ENCODE assay signal across 18 cellular contexts in the genomic region with DNA sequence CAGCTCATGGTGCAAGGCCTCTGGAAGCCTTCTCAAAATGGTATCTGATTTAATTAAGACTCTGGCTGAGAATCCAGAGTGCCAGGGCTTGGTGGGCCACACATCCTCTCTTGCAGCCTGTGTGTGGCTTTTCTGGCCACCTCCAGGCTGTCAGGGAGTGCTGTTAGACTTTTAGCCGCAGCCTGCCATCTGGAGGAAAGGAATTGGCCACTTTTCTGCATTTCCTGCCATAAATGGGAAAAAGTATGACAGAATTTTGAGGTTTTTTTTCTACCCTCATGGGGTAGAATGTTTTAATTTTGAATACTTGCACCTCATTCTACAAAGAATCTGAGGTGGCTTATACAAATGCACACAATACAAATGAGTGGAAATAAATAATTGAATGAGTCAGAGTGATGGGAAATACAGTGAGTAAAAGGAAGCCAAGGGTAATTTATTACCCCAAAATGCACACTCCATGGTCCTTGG.
DNase-seq lines count a peak whose midpoint lies in the region; ATAC-seq and TF ChIP-seq lines count a peak whose summit lies in the region.
"Had no signal": no experiment of that assay in that cellular context is flagged by ENCODE, and none has a peak within 500 bp of the region (broad histone marks: within the 10 kb centered on the region; RNA-seq: fewer than 3 reads in every experiment).

No MANE protein-coding gene starts in this region.

- H3K36me3 ChIP-seq in right lobe of liver, result no peaks in the 10 kb centered on the region
- H3K36me3 ChIP-seq: gastrocnemius medialis, sigmoid colon, stomach, WERI-Rb-1 had no signal

- H3K27ac ChIP-seq in right lobe of liver, result no peak overlapping the region
- H3K27ac ChIP-seq: gastrocnemius medialis, KMS-11, sigmoid colon, SK-N-MC, stomach, WERI-Rb-1 had no signal

- H3K9me3 Mint-ChIP-seq in stimulated activated memory B cell treated with anti-CD40 and anti-IgM and Interleukin-4, amounts not matched to agents 10 μg/mL and 1 μg/mL and 100 μg/mL, for 72 hours, result peaks cover 2% of the 10 kb centered on the region
- H3K9me3 Mint-ChIP-seq: activated naive CD4-positive, alpha-beta T cell treated with anti-CD3 and anti-CD28 coated beads, Interleukin-2, amount 50 U/mL, for 72 hours had no signal

- H3K4me1 Mint-ChIP-seq in stimulated activated memory B cell treated with anti-CD40 and anti-IgM and Interleukin-4, amounts not matched to agents 10 μg/mL and 1 μg/mL and 100 μg/mL, for 72 hours, result no peaks in the 10 kb centered on the region
- H3K4me1 Mint-ChIP-seq: CD4-positive, alpha-beta memory T cell; naive thymus-derived CD4-positive, alpha-beta T cell had no signal

- no peaks in the 10 kb centered on the region for H3K27me3 ChIP-seq in right lobe of liver
- H3K27me3 ChIP-seq: gastrocnemius medialis, sigmoid colon, stomach had no signal

- no peak for TF ChIP-seq POLR2A in right lobe of liver (IDR thresholded peaks at IDR 0.05)

- H3K9me3 ChIP-seq in right lobe of liver, result no peaks in the 10 kb centered on the region
- H3K9me3 ChIP-seq: gastrocnemius medialis, sigmoid colon, stomach had no signal

- peak in 2 of 4 donors; percentile 44 to 53 for ATAC-seq in right lobe of liver
- no peak for ATAC-seq in stimulated activated memory B cell treated with anti-CD40 and anti-IgM and Interleukin-4, amounts not matched to agents 10 μg/mL and 1 μg/mL and 100 μg/mL, for 72 hours
- ATAC-seq: activated naive CD4-positive, alpha-beta T cell treated with anti-CD3 and anti-CD28 coated beads, Interleukin-2, amount 50 U/mL, for 72 hours; gastrocnemius medialis; naive thymus-derived CD4-positive, alpha-beta T cell had no signal

- no peak for DNase-seq in AG09319 (ENCODE audit: extremely low read depth, low read depth)
- peak; percentile 27 for DNase-seq in HT1080 (ENCODE audit: low read depth)
- peak in 1 of 2 donors; percentile 40 for DNase-seq in cardiac fibroblast (ENCODE audit: low read depth in 2 of 2)
- DNase-seq in right lobe of liver, result no peak
- DNase-seq in COLO829 (ENCODE audit: low spot score), result no peak
- no peak for DNase-seq in C1 segment of cervical spinal cord (lab: John Stamatoyannopoulos, UW)
- DNase-seq in NK-92 (lab: John Stamatoyannopoulos, UW; ENCODE audit: unreplicated experiment), result no peak
- DNase-seq: CD4-positive, alpha-beta memory T cell; gastrocnemius medialis; naive thymus-derived CD4-positive, alpha-beta T cell; NCI-H2029 treated with DMSO at 0.1 percent for 48 hours; sigmoid colon; stomach; WERI-Rb-1 had no signal

- TF ChIP-seq CTCF in AG09319 (IDR thresholded peaks at IDR 0.05; ENCODE audit: low read depth, low read length) (peak; percentile 9; the same call in 1 of the 2 replicates), cardiac fibroblast (IDR thresholded peaks at IDR 0.05; ENCODE audit: low read depth, low read length) (peak; percentile 21), right lobe of liver (IDR thresholded peaks at IDR 0.05) (peak in 3 of 4 donors; percentile 11 to 30 (median 27))

- H3K4me1 ChIP-seq in right lobe of liver, result no peaks in the 10 kb centered on the region

- no peak overlapping the region for H3K27ac Mint-ChIP-seq in stimulated activated memory B cell treated with anti-CD40 and anti-IgM and Interleukin-4, amounts not matched to agents 10 μg/mL and 1 μg/mL and 100 μg/mL, for 72 hours
- H3K27ac Mint-ChIP-seq: activated naive CD4-positive, alpha-beta T cell treated with anti-CD3 and anti-CD28 coated beads, Interleukin-2, amount 50 U/mL, for 72 hours; CD4-positive, alpha-beta memory T cell; naive thymus-derived CD4-positive, alpha-beta T cell had no signal

- no peaks in the 10 kb centered on the region for H3K36me3 Mint-ChIP-seq in stimulated activated memory B cell treated with anti-CD40 and anti-IgM and Interleukin-4, amounts not matched to agents 10 μg/mL and 1 μg/mL and 100 μg/mL, for 72 hours
- H3K36me3 Mint-ChIP-seq: activated naive CD4-positive, alpha-beta T cell treated with anti-CD3 and anti-CD28 coated beads, Interleukin-2, amount 50 U/mL, for 72 hours; CD4-positive, alpha-beta memory T cell; naive thymus-derived CD4-positive, alpha-beta T cell had no signal

- WGBS in right lobe of liver (ENCODE audit: insufficient coverage, low coverage, low lambda C conversion rate, missing lambda C conversion rate), result 20% methylated on average over 1 of the region's 1 CpG

- no peak overlapping the region for H3K4me3 ChIP-seq in cardiac fibroblast (replicated peaks in 1 of 2; ENCODE audit: low read depth in 2 of 2, low read length in 2 of 2)
- H3K4me3 ChIP-seq in right lobe of liver, result no peak overlapping the region
- H3K4me3 ChIP-seq: gastrocnemius medialis, sigmoid colon, SK-N-MC, stomach had no signal

- intact Hi-C loops in right lobe of liver (cut with DNase I), result loop anchor here in 1 of 2 donors (10.0 kb wide), 1 partner anchor 232 kb away; no protein-coding TSS in a partner anchor

- H3K4me3 Mint-ChIP-seq in stimulated activated memory B cell treated with anti-CD40 and anti-IgM and Interleukin-4, amounts not matched to agents 10 μg/mL and 1 μg/mL and 100 μg/mL, for 72 hours, result no peak overlapping the region
- H3K4me3 Mint-ChIP-seq: CD4-positive, alpha-beta memory T cell; naive thymus-derived CD4-positive, alpha-beta T cell had no signal

- H3K27me3 Mint-ChIP-seq in stimulated activated memory B cell treated with anti-CD40 and anti-IgM and Interleukin-4, amounts not matched to agents 10 μg/mL and 1 μg/mL and 100 μg/mL, for 72 hours, result no peaks in the 10 kb centered on the region
